8 cellular contexts compared by ENCODE assay signal in genomic region chr2:216692636-216693413, GRCh38. TPM values are rescaled to one million over a fixed set of nuclear protein-coding genes. Genes with fewer than 3 reads are reported as not detected.
DNase-seq lines count a peak whose midpoint lies in the region; ATAC-seq and TF ChIP-seq lines count a peak whose summit lies in the region.

No MANE protein-coding gene starts in this region.

- H3K27ac Mint-ChIP-seq in activated naive CD8-positive, alpha-beta T cell treated with anti-CD3 and anti-CD28 coated beads, Interleukin-2, amount 50 U/mL, for 24 hours, result peak overlapping the region; percentile 52

- peak overlapping the region; percentile 28; the same call in 1 of the 2 replicates for H3K4me3 ChIP-seq in LNCaP clone FGC (ENCODE audit: low read depth, low read length)
- H3K4me3 ChIP-seq in SJSA1, result peak overlapping the region; percentile 24
- peak overlapping the region; percentile 67 for H3K4me3 ChIP-seq in trophoblast cell (ENCODE audit: low read depth, low read length)
- H3K4me3 ChIP-seq in transverse colon, result peak overlapping the region; percentile 18 to 64 (median 42)

- intact Hi-C loops in cardiac septum (cut with DNase I) (no loop called here), transverse colon (cut with DNase I; ENCODE audit: low total_unique reads) (loop anchor here (5.0 to 10.0 kb wide), 6 partner anchors 372 to 1022 kb away; no protein-coding TSS in a partner anchor)

- no peak for TF ChIP-seq POLR2A in transverse colon (IDR thresholded peaks at IDR 0.05)

- H4K8ac ChIP-seq in trophoblast cell (ENCODE audit: low read depth, low read length), result no peak overlapping the region

- TF ChIP-seq EP300 in transverse colon (IDR thresholded peaks at IDR 0.05; ENCODE audit: low read depth), result no peak

- H3K27ac ChIP-seq in SJSA1 (no peak overlapping the region), trophoblast cell (ENCODE audit: low read depth, low read length) (peak overlapping the region; percentile 5), transverse colon (peak overlapping the region; percentile 82 to 94 (median 84))

- H3K4me1 ChIP-seq in SJSA1 (replicated peaks), result peaks cover 22% of the 10 kb centered on the region
- peaks cover 22 to 42% of the 10 kb centered on the region in 2 experiments for H3K4me1 ChIP-seq in trophoblast cell (ENCODE audit: control insufficient read depth in 1 of 2, insufficient read depth in 2 of 2, low read length in 2 of 2)
- peaks cover 0 to 65% (median 14%) of the 10 kb centered on the region in 4 donors for H3K4me1 ChIP-seq in transverse colon

- H3K4ac ChIP-seq in trophoblast cell (ENCODE audit: low read depth, low read length), result no peak overlapping the region

- peaks cover 8% of the 10 kb centered on the region for H3K79me2 ChIP-seq in trophoblast cell (ENCODE audit: control insufficient read depth, insufficient read depth, low read length, poor library complexity)

- TF ChIP-seq CTCF in LNCaP clone FGC (IDR thresholded peaks at IDR 0.05; ENCODE audit: control insufficient read depth, extremely low read depth, insufficient read depth) (no peak), transverse colon (IDR thresholded peaks at IDR 0.05) (no peak)

- H3K23ac ChIP-seq in trophoblast cell (ENCODE audit: low read length), result no peak overlapping the region

- no peak overlapping the region for H3K18ac ChIP-seq in trophoblast cell (ENCODE audit: low read length)

- H2BK120ac ChIP-seq in trophoblast cell (ENCODE audit: insufficient read depth, low read length, poor library complexity), result no peak overlapping the region

- H4K91ac ChIP-seq in trophoblast cell (ENCODE audit: low read depth, low read length), result no peak overlapping the region

- H3K36me3 ChIP-seq in SJSA1, result no peaks in the 10 kb centered on the region
- H3K36me3 ChIP-seq in trophoblast cell (ENCODE audit: control insufficient read depth in 1 of 2, insufficient read depth in 2 of 2, low read length in 2 of 2), result peaks cover 13 to 18% of the 10 kb centered on the region in 2 experiments
- no peaks in the 10 kb centered on the region for H3K36me3 ChIP-seq in transverse colon

- peak overlapping the region; percentile 83 for H3K4me3 Mint-ChIP-seq in activated naive CD8-positive, alpha-beta T cell treated with anti-CD3 and anti-CD28 coated beads, Interleukin-2, amount 50 U/mL, for 24 hours

- H3K4me1 Mint-ChIP-seq in activated naive CD8-positive, alpha-beta T cell treated with anti-CD3 and anti-CD28 coated beads, Interleukin-2, amount 50 U/mL, for 24 hours, result peaks cover 31% of the 10 kb centered on the region

- H2BK5ac ChIP-seq in trophoblast cell (ENCODE audit: low read depth, low read length, poor library complexity), result no peak overlapping the region

- WGBS in trophoblast cell (ENCODE audit: extremely low coverage, insufficient coverage, insufficient read length), result no CpG with 5 or more reads among the region's 28 CpGs
- 0 to 2% methylated on average over 9 to 28 of the region's 28 CpGs for WGBS in transverse colon (ENCODE audit: low coverage in 1 of 2), 2 donors

- no peak overlapping the region for H3K14ac ChIP-seq in trophoblast cell (ENCODE audit: low read length)

- H3K27me3 ChIP-seq in SJSA1 (replicated peaks), result peaks cover 37% of the 10 kb centered on the region
- peaks cover 7% of the 10 kb centered on the region for H3K27me3 ChIP-seq in trophoblast cell (ENCODE audit: insufficient read depth, low read length)
- H3K27me3 ChIP-seq in transverse colon, result peaks cover 86% of the 10 kb centered on the region

- in situ Hi-C loops in transverse colon (cut with MboI; ENCODE audit: low pct_ligation_motif_present in 1 of 4, low pct_unique_long_range_greater_than_20kb in 1 of 4, low sequenced_read_pairs in 3 of 4), result loop anchor here (10.0 to 25.0 kb wide), 7 partner anchors 469 to 1019 kb away; no protein-coding TSS in a partner anchor

- H3K9me3 Mint-ChIP-seq in activated naive CD8-positive, alpha-beta T cell treated with anti-CD3 and anti-CD28 coated beads, Interleukin-2, amount 50 U/mL, for 24 hours, result no peaks in the 10 kb centered on the region

- peak; percentile 57 for ATAC-seq in activated naive CD8-positive, alpha-beta T cell treated with anti-CD3 and anti-CD28 coated beads, Interleukin-2, amount 50 U/mL, for 24 hours
- no peak for ATAC-seq in HG03378 (IDR thresholded peaks at IDR 0.05; ENCODE audit: unreplicated experiment)

- peaks cover 15% of the 10 kb centered on the region for H3K79me1 ChIP-seq in trophoblast cell (ENCODE audit: low read length)

- H2AFZ ChIP-seq in trophoblast cell (ENCODE audit: insufficient read depth, low read length, poor library complexity), result no peak overlapping the region

- peak overlapping the region; percentile 59 for H4K12ac ChIP-seq in trophoblast cell (ENCODE audit: low read depth, low read length)

- peak overlapping the region; percentile 57 for H3K9ac ChIP-seq in trophoblast cell (ENCODE audit: low read length)

- peak overlapping the region; percentile 78 for H3K4me2 ChIP-seq in trophoblast cell (ENCODE audit: low read length)

- no peak overlapping the region for H2AK5ac ChIP-seq in trophoblast cell (ENCODE audit: low read length)

- H3K9me3 ChIP-seq in SJSA1 (replicated peaks), result no peaks in the 10 kb centered on the region
- H3K9me3 ChIP-seq in trophoblast cell (ENCODE audit: insufficient read depth, low read depth, low read length), result no peaks in the 10 kb centered on the region
- H3K9me3 ChIP-seq in transverse colon, result no peaks in the 10 kb centered on the region

- DNase-seq in ELR (ENCODE audit: low read depth) (peak; percentile 66), LNCaP clone FGC (ENCODE audit: low read depth) (no peak), SJSA1 (ENCODE audit: low read depth in 1 of 2, low spot score in 2 of 2) (peak; percentile 35 to 58), cardiac septum (ENCODE audit: low spot score) (peak; percentile 88), trophoblast cell (no peak), transverse colon (peak; percentile 77)
- DNase-seq in activated naive CD8-positive, alpha-beta T cell treated with anti-CD3 and anti-CD28 coated beads, Interleukin-2, amount 50 U/mL, for 24 hours, result peak; percentile 81

- peaks cover 81% of the 10 kb centered on the region for H3K27me3 Mint-ChIP-seq in activated naive CD8-positive, alpha-beta T cell treated with anti-CD3 and anti-CD28 coated beads, Interleukin-2, amount 50 U/mL, for 24 hours

- no peak overlapping the region for H2BK12ac ChIP-seq in trophoblast cell (ENCODE audit: low read length)

- H3K36me3 Mint-ChIP-seq in activated naive CD8-positive, alpha-beta T cell treated with anti-CD3 and anti-CD28 coated beads, Interleukin-2, amount 50 U/mL, for 24 hours (ENCODE audit: low read depth), result no peaks in the 10 kb centered on the region

RNA-seq across cellular contexts. Expression of gene IGFBP5, which starts 2.5 kb away (rescaled TPM):
- 0.03 TPM in 1 of 2 replicates, not detected in the other for total RNA-seq in SJSA1 (2014; rRNA removed; shearing (Covaris generic))
- total RNA-seq in cardiac septum, result 191 TPM
- 356 and 375 TPM in 2 replicates for polyA plus RNA-seq in trophoblast cell (2013)
- 100 to 1,000 TPM; 146 to 263 (median 190) TPM for total RNA-seq in transverse colon

RNA-seq across cellular contexts. Expression of gene IGFBP2, which starts 59.6 kb away (rescaled TPM):
- total RNA-seq in SJSA1 (2014; rRNA removed; shearing (Covaris generic)), result 0.32 and 0.60 TPM in 2 replicates
- total RNA-seq in cardiac septum, result 785 TPM
- polyA plus RNA-seq in trophoblast cell (2013), result 654 and 672 TPM in 2 replicates
- 100 to 1,000 TPM in 2 of 4 donors, 10 to 100 TPM in 2; 10.5 to 155 (median 101) TPM for total RNA-seq in transverse colon

Comparison
In these comparisons a context has a peak if more than half of its experiments do, and no peak if none do; other contexts are left out.
1. DNase-seq: peak in ELR (single experiment), SJSA1 (2 of 2), activated naive CD8-positive, alpha-beta T cell treated with anti-CD3 and anti-CD28 coated beads, Interleukin-2, amount 50 U/mL, for 24 hours (single experiment), cardiac septum (single experiment) and transverse colon (single experiment); none in LNCaP clone FGC (single experiment) and trophoblast cell (0 of 2).
2. RNA of gene IGFBP5, which starts 2.5 kb away (total RNA-seq): 146 to 263 TPM in transverse colon and 191 TPM in cardiac septum (single experiment); 0.03 TPM in SJSA1; every median in the first group is over 100 times any median in the second.
3. Peak in every context shown above with its lines, with median percentiles within 50 percentile points of each other: H3K4me3 ChIP-seq.